1 cellular context compared by ENCODE assay signal in the genomic region with DNA sequence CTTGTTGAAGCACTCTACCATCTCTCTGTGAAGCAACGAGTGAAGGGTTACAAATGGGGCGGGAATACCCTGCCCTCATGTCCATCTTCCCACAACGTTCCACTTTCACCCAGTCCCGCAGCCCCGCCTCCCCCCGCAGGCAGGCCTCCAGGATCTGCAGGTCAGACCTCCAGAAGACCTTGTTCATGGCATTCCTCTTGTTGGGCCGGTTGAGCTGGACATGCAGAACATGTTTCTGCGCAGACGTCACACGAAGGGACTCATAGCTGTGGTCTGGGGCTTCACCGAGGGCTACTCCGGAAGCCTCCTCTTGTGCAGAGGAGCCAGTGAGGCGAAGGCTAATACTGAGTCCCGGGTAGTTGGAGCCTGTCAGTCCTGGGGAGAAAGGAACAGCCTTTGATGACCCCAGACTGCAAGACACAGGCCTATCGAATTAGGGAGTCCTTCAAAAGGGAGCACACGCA.
TF ChIP-seq lines count a peak whose summit lies in the region.

No MANE protein-coding gene starts in this region.

TF ChIP-seq in SK-N-SH, 30 proteins besides CTCF, POLR2A, EP300 and RAD21 (continued from another document):
- TF ChIP-seq TAF1 (IDR thresholded peaks at IDR 0.05; ENCODE audit: borderline replicate concordance, low read depth, low read length) = peak; percentile 23; the same call in 1 of the 2 replicates
- TF ChIP-seq TEAD4 (IDR thresholded peaks at IDR 0.05; ENCODE audit: borderline replicate concordance, insufficient read depth) = no peak
- TF ChIP-seq, protein P1, sequence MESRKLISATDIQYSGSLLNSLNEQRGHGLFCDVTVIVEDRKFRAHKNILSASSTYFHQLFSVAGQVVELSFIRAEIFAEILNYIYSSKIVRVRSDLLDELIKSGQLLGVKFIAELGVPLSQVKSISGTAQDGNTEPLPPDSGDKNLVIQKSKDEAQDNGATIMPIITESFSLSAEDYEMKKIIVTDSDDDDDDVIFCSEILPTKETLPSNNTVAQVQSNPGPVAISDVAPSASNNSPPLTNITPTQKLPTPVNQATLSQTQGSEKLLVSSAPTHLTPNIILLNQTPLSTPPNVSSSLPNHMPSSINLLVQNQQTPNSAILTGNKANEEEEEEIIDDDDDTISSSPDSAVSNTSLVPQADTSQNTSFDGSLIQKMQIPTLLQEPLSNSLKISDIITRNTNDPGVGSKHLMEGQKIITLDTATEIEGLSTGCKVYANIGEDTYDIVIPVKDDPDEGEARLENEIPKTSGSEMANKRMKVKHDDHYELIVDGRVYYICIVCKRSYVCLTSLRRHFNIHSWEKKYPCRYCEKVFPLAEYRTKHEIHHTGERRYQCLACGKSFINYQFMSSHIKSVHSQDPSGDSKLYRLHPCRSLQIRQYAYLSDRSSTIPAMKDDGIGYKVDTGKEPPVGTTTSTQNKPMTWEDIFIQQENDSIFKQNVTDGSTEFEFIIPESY (IDR thresholded peaks at IDR 0.05; ENCODE audit: borderline replicate concordance, low read depth) = no peak
